18 cellular contexts compared by ENCODE assay signal in the genomic region with DNA sequence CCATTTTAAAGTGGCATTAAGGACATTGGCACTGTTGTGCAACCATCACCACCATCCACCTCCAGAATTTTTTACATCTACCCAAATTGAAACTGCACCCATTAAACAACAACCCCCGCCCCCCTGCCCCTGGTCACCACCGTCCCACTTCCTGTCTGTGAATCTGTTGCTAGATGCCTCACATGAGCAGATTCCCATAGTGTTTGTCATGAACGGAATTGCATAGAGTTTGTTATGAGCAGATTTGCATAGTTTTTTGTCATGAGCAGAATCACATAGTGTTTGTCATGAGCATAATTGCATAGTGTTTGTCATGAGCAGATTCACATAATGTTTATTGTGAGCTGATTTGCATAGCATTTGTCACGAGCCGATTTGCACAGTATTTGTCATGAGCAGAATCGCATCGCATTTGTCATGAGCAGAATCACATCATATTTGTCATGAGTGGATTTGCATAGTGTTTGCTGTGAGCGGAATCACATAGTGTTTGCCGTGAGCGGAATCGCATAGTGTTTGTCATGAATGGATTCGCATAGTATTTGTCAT.
"Had no signal": no experiment of that assay in that cellular context is flagged by ENCODE, and none has a peak within 500 bp of the region (broad histone marks: within the 10 kb centered on the region; RNA-seq: fewer than 3 reads in every experiment).

No MANE protein-coding gene starts in this region.

- ATAC-seq: activated CD4-positive, alpha-beta T cell treated with anti-CD3 and anti-CD28 coated beads for 36 hours; activated CD8-positive, alpha-beta memory T cell treated with anti-CD3 and anti-CD28 coated beads, Interleukin-2, amount 10 ng/mL, durations not matched to agents 7 days and 5 days; left lung; stimulated activated naive B cell treated with anti-CD40 and anti-IgM and Interleukin-4, amounts not matched to agents 10 μg/mL and 1 μg/mL and 100 μg/mL, for 72 hours had no signal

- H3K27ac Mint-ChIP-seq: activated CD4-positive, alpha-beta memory T cell treated with anti-CD3 and anti-CD28 coated beads for 36 hours; activated CD4-positive, alpha-beta T cell treated with anti-CD3 and anti-CD28 coated beads for 36 hours; activated CD8-positive, alpha-beta memory T cell treated with anti-CD3 and anti-CD28 coated beads, Interleukin-2, amount 10 ng/mL, durations not matched to agents 7 days and 5 days; activated T-cell treated with anti-CD3 and anti-CD28 coated beads, Interleukin-2, amount 50 U/mL, for 24 hours; nephron; stimulated activated naive B cell treated with anti-CD40 and anti-IgM and Interleukin-4, amounts not matched to agents 10 μg/mL and 1 μg/mL and 100 μg/mL, for 72 hours had no signal

- H3K4me3 Mint-ChIP-seq: activated CD4-positive, alpha-beta memory T cell treated with anti-CD3 and anti-CD28 coated beads for 36 hours; activated CD4-positive, alpha-beta T cell treated with anti-CD3 and anti-CD28 coated beads for 36 hours; activated CD8-positive, alpha-beta memory T cell treated with anti-CD3 and anti-CD28 coated beads, Interleukin-2, amount 10 ng/mL, durations not matched to agents 7 days and 5 days; activated T-cell treated with anti-CD3 and anti-CD28 coated beads, Interleukin-2, amount 50 U/mL, for 24 hours; nephron; stimulated activated naive B cell treated with anti-CD40 and anti-IgM and Interleukin-4, amounts not matched to agents 10 μg/mL and 1 μg/mL and 100 μg/mL, for 72 hours had no signal

- DNase-seq: activated CD4-positive, alpha-beta memory T cell treated with anti-CD3 and anti-CD28 coated beads for 36 hours; activated CD4-positive, alpha-beta T cell treated with anti-CD3 and anti-CD28 coated beads for 36 hours; activated CD8-positive, alpha-beta memory T cell treated with anti-CD3 and anti-CD28 coated beads, Interleukin-2, amount 10 ng/mL, durations not matched to agents 7 days and 5 days; activated naive CD4-positive, alpha-beta T cell treated with anti-CD3 and anti-CD28 coated beads, Interleukin-2, amount 50 U/mL, for 16 hours; activated T-cell treated with anti-CD3 and anti-CD28 coated beads, Interleukin-2, amount 50 U/mL, for 24 hours; colonic mucosa; effector CD4-positive, alpha-beta T cell; hippocampal formation; left lung; nucleus accumbens; posterior cingulate gyrus; stimulated activated CD4-positive, alpha-beta T cell treated with anti-CD3 and anti-CD28 coated beads, Interleukin-2, amount 100 ng/mL, for 48 hours; stimulated activated naive B cell treated with anti-CD40 and anti-IgM and Interleukin-4, amounts not matched to agents 10 μg/mL and 1 μg/mL and 100 μg/mL, for 72 hours; substantia nigra; transverse colon had no signal

- H3K36me3 Mint-ChIP-seq: activated CD4-positive, alpha-beta memory T cell treated with anti-CD3 and anti-CD28 coated beads for 36 hours; activated CD8-positive, alpha-beta memory T cell treated with anti-CD3 and anti-CD28 coated beads, Interleukin-2, amount 10 ng/mL, durations not matched to agents 7 days and 5 days; stimulated activated naive B cell treated with anti-CD40 and anti-IgM and Interleukin-4, amounts not matched to agents 10 μg/mL and 1 μg/mL and 100 μg/mL, for 72 hours had no signal

- H3K9me3 Mint-ChIP-seq: activated CD4-positive, alpha-beta memory T cell treated with anti-CD3 and anti-CD28 coated beads for 36 hours; activated T-cell treated with anti-CD3 and anti-CD28 coated beads, Interleukin-2, amount 50 U/mL, for 24 hours; stimulated activated naive B cell treated with anti-CD40 and anti-IgM and Interleukin-4, amounts not matched to agents 10 μg/mL and 1 μg/mL and 100 μg/mL, for 72 hours had no signal

- H3K9me3 ChIP-seq: colonic mucosa, esophagus muscularis mucosa, left lung, transverse colon, vagina had no signal

- H3K4me1 Mint-ChIP-seq: nephron had no signal

- H3K36me3 ChIP-seq: colonic mucosa, esophagus muscularis mucosa, left lung, transverse colon, vagina had no signal

- H3K4me1 ChIP-seq: left lung, vagina had no signal

- H3K4me3 ChIP-seq: colonic mucosa, esophagus muscularis mucosa, left lung, transverse colon, vagina had no signal
